In genomic region chr14:104563742-104564615, GRCh38 we compare ENCODE assay signal across 8 cellular contexts. TPM values are rescaled to one million over a fixed set of nuclear protein-coding genes. Genes with fewer than 3 reads are reported as not detected.
A peak's percentile ranks its signal among the peaks of the same experiment; 100 is the strongest.
DNase-seq lines count a peak whose midpoint lies in the region; ATAC-seq and TF ChIP-seq lines count a peak whose summit lies in the region.

No MANE protein-coding gene starts in this region.

- 3 to 6% methylated on average over 20 to 22 of the region's 27 CpGs for WGBS in thyroid gland, 2 donors

- no peak overlapping the region for H3K4me2 ChIP-seq in osteoblast (ENCODE audit: insufficient read depth, low read length)

- H3K27ac ChIP-seq in C4-2B (no peak overlapping the region), HL-60 (replicated peaks) (no peak overlapping the region), osteoblast (ENCODE audit: low read depth, low read length) (no peak overlapping the region), thyroid gland (no peak overlapping the region)

- ATAC-seq in GM18505 (IDR thresholded peaks at IDR 0.05; ENCODE audit: unreplicated experiment): no peak

- TF ChIP-seq POLR2A in thyroid gland (IDR thresholded peaks at IDR 0.05) (no peak), GM18505 (IDR thresholded peaks at IDR 0.05; ENCODE audit: borderline replicate concordance, extremely low read depth, insufficient read depth, insufficient read length) (no peak)

- no peaks in the 10 kb centered on the region for H3K36me3 ChIP-seq in osteoblast (ENCODE audit: insufficient read depth, low read length)
- no peaks in the 10 kb centered on the region for H3K36me3 ChIP-seq in thyroid gland

- intact Hi-C loops in thyroid gland (cut with DNase I): loop anchor here (2.0 to 5.0 kb wide), 2 partner anchors 427 to 482 kb away; no protein-coding TSS in a partner anchor

- no peaks in the 10 kb centered on the region for H3K4me1 ChIP-seq in osteoblast (ENCODE audit: insufficient read depth, low read length)
- H3K4me1 ChIP-seq in thyroid gland: peaks cover 7 to 50% of the 10 kb centered on the region in 2 donors

- peak; percentile 96 for TF ChIP-seq CTCF in C4-2B (conservative IDR thresholded peaks at IDR 0.05)
- peak; percentile 47 for TF ChIP-seq CTCF in HL-60 (IDR thresholded peaks at IDR 0.05; ENCODE audit: insufficient read depth, low read length)
- peak; percentile 66 for TF ChIP-seq CTCF in osteoblast (IDR thresholded peaks at IDR 0.05; ENCODE audit: extremely low read depth, low read depth, low read length)
- TF ChIP-seq CTCF in thyroid gland (IDR thresholded peaks at IDR 0.05): peak; percentile 70 to 88 (median 82)

- H3K79me2 ChIP-seq in osteoblast (ENCODE audit: insufficient read depth, low read length): no peaks in the 10 kb centered on the region

- H2AFZ ChIP-seq in osteoblast (ENCODE audit: low read length): no peak overlapping the region

- H3K27me3 ChIP-seq in HL-60 (ENCODE audit: insufficient read depth, poor library complexity, severe bottlenecking): peaks cover 20% of the 10 kb centered on the region
- H3K27me3 ChIP-seq in osteoblast (ENCODE audit: insufficient read depth, low read length): no peaks in the 10 kb centered on the region
- H3K27me3 ChIP-seq in thyroid gland: no peaks in the 10 kb centered on the region

- H3K9me3 ChIP-seq in osteoblast (ENCODE audit: low read depth, low read length) (no peaks in the 10 kb centered on the region), thyroid gland (no peaks in the 10 kb centered on the region)

- no peaks in the 10 kb centered on the region for H4K20me1 ChIP-seq in osteoblast (ENCODE audit: insufficient read depth, low read length)

- no peak overlapping the region for H3K4me3 ChIP-seq in HL-60 (replicated peaks; ENCODE audit: insufficient read depth, low read length)
- H3K4me3 ChIP-seq in osteoblast (ENCODE audit: insufficient read depth, low read length): no peak overlapping the region
- no peak overlapping the region for H3K4me3 ChIP-seq in thyroid gland (replicated peaks in 1 of 3)

- DNase-seq in HL-60 (ENCODE audit: low read depth in 1 of 2, low spot score in 1 of 2) (peak; percentile 3 to 42), RKO (ENCODE audit: low spot score) (peak; percentile 60), foreskin melanocyte (peak; percentile 12), osteoblast (ENCODE audit: insufficient read length, low spot score, missing footprints) (peak; percentile 100), thyroid gland (peak; percentile 73 to 77)
- DNase-seq in activated effector memory CD4-positive, alpha-beta T cell treated with Interleukin-2 at 50 U/mL for 16 hours: peak; percentile 47

RNA-seq across cellular contexts. Expression of gene C14orf180, which starts 15.6 kb away (rescaled TPM):
- total RNA-seq in osteoblast (not detected in 2 replicates), thyroid gland (1 to 10 TPM in 1 of 4 donors, under 1 TPM in 3; 0.13 to 1.5 (median 0.53) TPM)

RNA-seq across cellular contexts. Expression of gene TMEM179, which starts 40.6 kb away (rescaled TPM):
- not detected in 2 replicates for total RNA-seq in osteoblast
- total RNA-seq in thyroid gland: 1 to 10 TPM in 1 of 4 donors, not detected in 3; 3.1 TPM

Comparison
In these comparisons a context has a peak if more than half of its experiments do, and no peak if none do; other contexts are left out.
1. DNase-seq: peak in every context shown above with its lines; median percentile 100 in osteoblast; 75 in thyroid gland; 60 in RKO; 47 in activated effector memory CD4-positive, alpha-beta T cell treated with Interleukin-2 at 50 U/mL for 16 hours; 22 in HL-60; 12 in foreskin melanocyte.